1 cellular context compared by ENCODE assay signal in the genomic region with DNA sequence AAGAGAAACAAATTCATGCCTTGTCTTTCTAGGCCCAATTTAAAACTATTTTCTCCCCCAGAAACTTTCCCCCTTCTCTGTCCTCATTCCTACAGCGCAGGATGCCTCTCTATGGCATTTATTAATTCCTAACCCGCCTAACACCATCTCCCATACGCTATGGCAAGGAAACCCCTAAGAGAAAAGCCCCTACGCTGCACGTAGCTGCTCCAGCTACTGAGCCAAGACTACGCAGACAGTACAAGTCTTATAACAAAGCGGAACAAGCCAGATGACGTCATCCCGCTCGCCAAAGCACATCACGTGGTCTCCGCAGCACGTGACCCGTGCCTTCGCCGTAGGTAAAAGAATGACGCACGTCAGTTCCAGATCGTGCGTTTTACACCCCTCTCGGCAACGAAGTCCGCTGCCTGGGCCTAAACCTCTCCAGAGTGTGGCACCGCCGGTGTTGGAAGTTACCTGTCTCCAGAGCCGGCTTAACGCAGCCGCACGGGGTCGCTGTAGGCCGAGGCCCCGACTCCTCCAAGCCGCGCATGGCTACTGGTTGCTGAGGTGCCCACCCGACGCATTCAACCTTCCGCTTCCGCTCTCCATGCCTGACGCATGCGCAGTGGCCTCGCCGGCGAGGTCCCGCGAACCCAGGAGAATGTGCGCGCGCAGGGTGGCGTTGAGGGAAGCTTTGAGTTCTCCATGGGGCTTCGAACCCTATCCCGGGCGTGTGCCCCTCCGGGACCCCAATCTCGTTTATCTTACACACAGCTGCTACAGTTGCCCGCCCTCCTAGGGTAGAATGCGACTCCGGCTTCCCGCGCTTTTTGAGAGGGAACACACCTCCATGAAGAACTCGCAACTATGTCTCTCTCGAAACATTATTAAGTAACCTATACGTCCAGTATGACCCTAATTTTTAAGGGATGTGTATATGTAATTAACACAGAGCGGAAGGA.
A peak's percentile ranks its signal among the peaks of the same experiment; 100 is the strongest.
TF ChIP-seq lines count a peak whose summit lies in the region.

A gene with protein sequence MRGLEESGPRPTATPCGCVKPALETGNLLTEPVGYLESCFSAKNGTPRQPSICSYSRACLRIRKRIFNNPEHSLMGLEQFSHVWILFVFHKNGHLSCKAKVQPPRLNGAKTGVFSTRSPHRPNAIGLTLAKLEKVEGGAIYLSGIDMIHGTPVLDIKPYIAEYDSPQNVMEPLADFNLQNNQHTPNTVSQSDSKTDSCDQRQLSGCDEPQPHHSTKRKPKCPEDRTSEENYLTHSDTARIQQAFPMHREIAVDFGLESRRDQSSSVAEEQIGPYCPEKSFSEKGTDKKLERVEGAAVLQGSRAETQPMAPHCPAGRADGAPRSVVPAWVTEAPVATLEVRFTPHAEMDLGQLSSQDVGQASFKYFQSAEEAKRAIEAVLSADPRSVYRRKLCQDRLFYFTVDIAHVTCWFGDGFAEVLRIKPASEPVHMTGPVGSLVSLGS (minus strand): TSS at position 542 of the 947 bp plus-strand sequence. CDS start 7 bp downstream, at position 535.

TF ChIP-seq in WTC11, 78 proteins besides CTCF, POLR2A, EP300 and RAD21 (continued from another document and continues in another):
- no peak for TF ChIP-seq AFF4 (CRISPR knock-in tag; IDR thresholded peaks at IDR 0.05; ENCODE audit: borderline replicate concordance)
- TF ChIP-seq ZBTB43 (CRISPR knock-in tag; IDR thresholded peaks at IDR 0.05), result 0 out of 2 replicates have a peak, but pooled peaks have one; percentile 80
- TF ChIP-seq, protein P1, sequence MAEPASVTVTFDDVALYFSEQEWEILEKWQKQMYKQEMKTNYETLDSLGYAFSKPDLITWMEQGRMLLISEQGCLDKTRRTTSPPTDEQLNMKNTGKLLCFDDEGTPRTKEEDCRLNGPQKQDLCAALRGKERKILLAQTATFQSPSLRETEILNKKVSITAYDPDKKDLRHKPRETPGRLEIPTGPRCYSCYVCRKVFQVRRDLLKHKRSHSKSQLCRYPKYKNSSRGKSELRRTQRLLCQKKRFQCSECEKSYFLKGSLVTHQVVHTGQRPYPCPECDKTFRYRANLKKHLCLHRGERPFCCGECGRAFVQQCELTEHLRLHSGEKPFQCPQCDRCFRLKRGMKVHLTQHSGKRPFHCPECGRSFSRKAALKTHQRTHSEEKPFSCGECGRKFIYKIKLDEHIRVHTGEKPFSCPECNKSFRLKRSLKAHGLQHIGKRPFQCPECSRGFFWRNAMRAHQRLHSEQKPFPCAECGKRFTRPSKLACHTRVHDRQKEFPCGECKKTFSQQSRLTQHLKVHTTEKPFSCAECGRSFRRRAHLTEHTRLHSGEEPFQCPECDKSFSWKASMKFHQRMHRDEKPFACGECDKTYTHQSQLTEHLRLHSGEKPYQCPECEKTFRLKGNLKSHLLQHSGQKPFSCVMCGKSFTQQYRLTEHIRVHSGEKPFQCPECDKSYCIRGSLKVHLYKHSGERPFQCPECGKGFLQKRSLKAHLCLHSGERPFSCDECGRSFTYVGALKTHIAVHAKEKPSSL (CRISPR knock-in tag; conservative IDR thresholded peaks at IDR 0.05), result 0 out of 2 replicates have a peak, but pooled peaks have one; percentile 9
- TF ChIP-seq HMGA2 (CRISPR knock-in tag; IDR thresholded peaks at IDR 0.05), result peak; percentile 68
- TF ChIP-seq ZNF532 (CRISPR knock-in tag; IDR thresholded peaks at IDR 0.05; ENCODE audit: borderline replicate concordance), result no peak; the same call in 1 of the 2 replicates
- no peak; the same call in 1 of the 2 replicates for TF ChIP-seq MLX (CRISPR knock-in tag; IDR thresholded peaks at IDR 0.05)
- no peak for TF ChIP-seq ZNF396 (CRISPR knock-in tag; IDR thresholded peaks at IDR 0.05; ENCODE audit: borderline replicate concordance)
- TF ChIP-seq, protein P2, sequence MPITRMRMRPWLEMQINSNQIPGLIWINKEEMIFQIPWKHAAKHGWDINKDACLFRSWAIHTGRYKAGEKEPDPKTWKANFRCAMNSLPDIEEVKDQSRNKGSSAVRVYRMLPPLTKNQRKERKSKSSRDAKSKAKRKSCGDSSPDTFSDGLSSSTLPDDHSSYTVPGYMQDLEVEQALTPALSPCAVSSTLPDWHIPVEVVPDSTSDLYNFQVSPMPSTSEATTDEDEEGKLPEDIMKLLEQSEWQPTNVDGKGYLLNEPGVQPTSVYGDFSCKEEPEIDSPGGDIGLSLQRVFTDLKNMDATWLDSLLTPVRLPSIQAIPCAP (CRISPR knock-in tag; IDR thresholded peaks at IDR 0.05), result peak; percentile 82
- TF ChIP-seq IRF2 (CRISPR knock-in tag; IDR thresholded peaks at IDR 0.05; ENCODE audit: borderline replicate concordance, low read depth), result 0 out of 2 replicates have a peak, but pooled peaks have one; percentile 22
- TF ChIP-seq ESRRA (CRISPR knock-in tag; IDR thresholded peaks at IDR 0.05; ENCODE audit: borderline replicate concordance), result peak; percentile 73; the same call in 1 of the 2 replicates
- TF ChIP-seq RELA (CRISPR knock-in tag; IDR thresholded peaks at IDR 0.05; ENCODE audit: borderline replicate concordance), result no peak; the same call in 1 of the 2 replicates
- no peak for TF ChIP-seq JAZF1 (CRISPR knock-in tag; IDR thresholded peaks at IDR 0.05)
- TF ChIP-seq, protein P3, sequence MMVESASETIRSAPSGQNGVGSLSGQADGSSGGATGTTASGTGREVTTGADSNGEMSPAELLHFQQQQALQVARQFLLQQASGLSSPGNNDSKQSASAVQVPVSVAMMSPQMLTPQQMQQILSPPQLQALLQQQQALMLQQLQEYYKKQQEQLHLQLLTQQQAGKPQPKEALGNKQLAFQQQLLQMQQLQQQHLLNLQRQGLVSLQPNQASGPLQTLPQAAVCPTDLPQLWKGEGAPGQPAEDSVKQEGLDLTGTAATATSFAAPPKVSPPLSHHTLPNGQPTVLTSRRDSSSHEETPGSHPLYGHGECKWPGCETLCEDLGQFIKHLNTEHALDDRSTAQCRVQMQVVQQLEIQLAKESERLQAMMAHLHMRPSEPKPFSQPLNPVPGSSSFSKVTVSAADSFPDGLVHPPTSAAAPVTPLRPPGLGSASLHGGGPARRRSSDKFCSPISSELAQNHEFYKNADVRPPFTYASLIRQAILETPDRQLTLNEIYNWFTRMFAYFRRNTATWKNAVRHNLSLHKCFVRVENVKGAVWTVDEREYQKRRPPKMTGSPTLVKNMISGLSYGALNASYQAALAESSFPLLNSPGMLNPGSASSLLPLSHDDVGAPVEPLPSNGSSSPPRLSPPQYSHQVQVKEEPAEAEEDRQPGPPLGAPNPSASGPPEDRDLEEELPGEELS (CRISPR knock-in tag; IDR thresholded peaks at IDR 0.05), result no peak; the same call in 1 of the 2 replicates
- TF ChIP-seq, protein P4, sequence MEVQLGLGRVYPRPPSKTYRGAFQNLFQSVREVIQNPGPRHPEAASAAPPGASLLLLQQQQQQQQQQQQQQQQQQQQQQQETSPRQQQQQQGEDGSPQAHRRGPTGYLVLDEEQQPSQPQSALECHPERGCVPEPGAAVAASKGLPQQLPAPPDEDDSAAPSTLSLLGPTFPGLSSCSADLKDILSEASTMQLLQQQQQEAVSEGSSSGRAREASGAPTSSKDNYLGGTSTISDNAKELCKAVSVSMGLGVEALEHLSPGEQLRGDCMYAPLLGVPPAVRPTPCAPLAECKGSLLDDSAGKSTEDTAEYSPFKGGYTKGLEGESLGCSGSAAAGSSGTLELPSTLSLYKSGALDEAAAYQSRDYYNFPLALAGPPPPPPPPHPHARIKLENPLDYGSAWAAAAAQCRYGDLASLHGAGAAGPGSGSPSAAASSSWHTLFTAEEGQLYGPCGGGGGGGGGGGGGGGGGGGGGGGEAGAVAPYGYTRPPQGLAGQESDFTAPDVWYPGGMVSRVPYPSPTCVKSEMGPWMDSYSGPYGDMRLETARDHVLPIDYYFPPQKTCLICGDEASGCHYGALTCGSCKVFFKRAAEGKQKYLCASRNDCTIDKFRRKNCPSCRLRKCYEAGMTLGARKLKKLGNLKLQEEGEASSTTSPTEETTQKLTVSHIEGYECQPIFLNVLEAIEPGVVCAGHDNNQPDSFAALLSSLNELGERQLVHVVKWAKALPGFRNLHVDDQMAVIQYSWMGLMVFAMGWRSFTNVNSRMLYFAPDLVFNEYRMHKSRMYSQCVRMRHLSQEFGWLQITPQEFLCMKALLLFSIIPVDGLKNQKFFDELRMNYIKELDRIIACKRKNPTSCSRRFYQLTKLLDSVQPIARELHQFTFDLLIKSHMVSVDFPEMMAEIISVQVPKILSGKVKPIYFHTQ (CRISPR knock-in tag; IDR thresholded peaks at IDR 0.05), result no peak
- TF ChIP-seq, protein P5, sequence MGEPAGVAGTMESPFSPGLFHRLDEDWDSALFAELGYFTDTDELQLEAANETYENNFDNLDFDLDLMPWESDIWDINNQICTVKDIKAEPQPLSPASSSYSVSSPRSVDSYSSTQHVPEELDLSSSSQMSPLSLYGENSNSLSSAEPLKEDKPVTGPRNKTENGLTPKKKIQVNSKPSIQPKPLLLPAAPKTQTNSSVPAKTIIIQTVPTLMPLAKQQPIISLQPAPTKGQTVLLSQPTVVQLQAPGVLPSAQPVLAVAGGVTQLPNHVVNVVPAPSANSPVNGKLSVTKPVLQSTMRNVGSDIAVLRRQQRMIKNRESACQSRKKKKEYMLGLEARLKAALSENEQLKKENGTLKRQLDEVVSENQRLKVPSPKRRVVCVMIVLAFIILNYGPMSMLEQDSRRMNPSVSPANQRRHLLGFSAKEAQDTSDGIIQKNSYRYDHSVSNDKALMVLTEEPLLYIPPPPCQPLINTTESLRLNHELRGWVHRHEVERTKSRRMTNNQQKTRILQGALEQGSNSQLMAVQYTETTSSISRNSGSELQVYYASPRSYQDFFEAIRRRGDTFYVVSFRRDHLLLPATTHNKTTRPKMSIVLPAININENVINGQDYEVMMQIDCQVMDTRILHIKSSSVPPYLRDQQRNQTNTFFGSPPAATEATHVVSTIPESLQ (CRISPR knock-in tag; IDR thresholded peaks at IDR 0.05), result no peak
- peak; percentile 72; the same call in 1 of the 2 replicates for TF ChIP-seq OVOL2 (CRISPR knock-in tag; IDR thresholded peaks at IDR 0.05; ENCODE audit: borderline replicate concordance)
- TF ChIP-seq, protein P6, sequence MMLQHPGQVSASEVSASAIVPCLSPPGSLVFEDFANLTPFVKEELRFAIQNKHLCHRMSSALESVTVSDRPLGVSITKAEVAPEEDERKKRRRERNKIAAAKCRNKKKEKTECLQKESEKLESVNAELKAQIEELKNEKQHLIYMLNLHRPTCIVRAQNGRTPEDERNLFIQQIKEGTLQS (CRISPR knock-in tag; conservative IDR thresholded peaks at IDR 0.05), result peak; percentile 88
